17 cellular contexts compared by ENCODE assay signal in the genomic region with DNA sequence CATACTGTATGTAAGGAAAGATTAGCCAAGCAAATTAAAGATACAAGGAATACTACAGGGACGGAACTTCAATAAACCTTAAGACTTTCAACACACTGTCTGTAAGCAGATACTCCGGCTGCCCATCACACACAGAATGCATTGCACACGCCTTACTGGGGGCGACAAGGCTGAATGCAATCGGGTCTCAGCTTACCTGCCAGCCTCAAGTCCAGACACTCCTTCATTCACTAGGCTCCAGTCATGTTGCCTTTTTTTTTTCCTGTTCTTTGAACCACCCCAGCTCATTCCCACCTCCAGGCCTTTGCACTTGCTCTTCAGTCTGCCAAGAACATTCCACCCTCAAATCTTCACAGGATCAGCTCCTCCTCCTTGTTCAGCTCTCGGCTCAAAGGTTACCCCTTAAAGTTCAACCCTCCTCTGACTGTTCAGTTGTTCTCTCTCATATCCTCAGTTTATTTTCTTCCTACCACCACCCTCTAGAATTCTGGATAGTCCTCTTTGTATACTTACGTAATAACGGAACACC.
DNase-seq lines count a peak whose midpoint lies in the region; ATAC-seq and TF ChIP-seq lines count a peak whose summit lies in the region.
"Had no signal": no experiment of that assay in that cellular context is flagged by ENCODE, and none has a peak within 500 bp of the region (broad histone marks: within the 10 kb centered on the region; RNA-seq: fewer than 3 reads in every experiment).

No MANE protein-coding gene starts in this region.

- H3K27me3 ChIP-seq in GM23338 (ENCODE audit: insufficient read depth), result no peaks in the 10 kb centered on the region
- H3K27me3 ChIP-seq in mammary epithelial cell (ENCODE audit: insufficient read depth, low read length), result no peaks in the 10 kb centered on the region
- H3K27me3 ChIP-seq in CD4-positive, alpha-beta T cell (ENCODE audit: control insufficient read depth, insufficient read depth, low read length), result no peaks in the 10 kb centered on the region

- no peak overlapping the region for H3K4me3 Mint-ChIP-seq in GM23338
- no peak overlapping the region for H3K4me3 Mint-ChIP-seq in CD4-positive, alpha-beta T cell
- H3K4me3 Mint-ChIP-seq: IgD-negative memory B cell had no signal

- H3K9me3 ChIP-seq in mammary epithelial cell (replicated peaks; ENCODE audit: insufficient read depth, low read length), result no peaks in the 10 kb centered on the region
- H3K9me3 ChIP-seq in CD4-positive, alpha-beta T cell (ENCODE audit: control insufficient read depth, low read length), result no peaks in the 10 kb centered on the region
- H3K9me3 ChIP-seq: BE2C had no signal

- POLR2A ChIA-PET in CD4-positive, alpha-beta T cell (lab: Charles Lee), result no interaction called here

- dilution Hi-C loops in mammary epithelial cell (cut with HindIII; ENCODE audit: low sequenced_read_pairs), result no loop called here

- no peaks in the 10 kb centered on the region for H3K9me3 Mint-ChIP-seq in GM23338
- H3K9me3 Mint-ChIP-seq in CD4-positive, alpha-beta T cell, result peaks cover 7% of the 10 kb centered on the region

- TF ChIP-seq CTCF in GM23338 (conservative IDR thresholded peaks at IDR 0.05; ENCODE audit: low read depth in 2 of 2), result no peak
- no peak for TF ChIP-seq CTCF in mammary epithelial cell (conservative IDR thresholded peaks at IDR 0.05 in 1 of 2, IDR thresholded peaks at IDR 0.05 in 1 of 2; ENCODE audit: extremely low read depth in 1 of 2, insufficient read depth in 1 of 2, low read depth in 1 of 2, low read length in 2 of 2)
- no peak for TF ChIP-seq CTCF in CD4-positive, alpha-beta T cell (IDR thresholded peaks at IDR 0.05)

- H3K27ac Mint-ChIP-seq in GM23338, result no peak overlapping the region
- no peak overlapping the region for H3K27ac Mint-ChIP-seq in CD4-positive, alpha-beta T cell
- H3K27ac Mint-ChIP-seq: IgD-negative memory B cell had no signal

- in situ Hi-C loops in mammary epithelial cell (cut with MboI; ENCODE audit: low sequenced_read_pairs in 2 of 2), result no loop called here

- H3K27ac ChIP-seq in GM23338 (ENCODE audit: low read depth) (no peak overlapping the region), mammary epithelial cell (ENCODE audit: insufficient read depth, low read depth, low read length) (no peak overlapping the region)
- H3K27ac ChIP-seq in CD4-positive, alpha-beta T cell (ENCODE audit: low read depth, low read length), result no peak overlapping the region

- BruUV-seq in mammary epithelial cell (replicated peaks; lab: Mats Ljungman, UMichigan), result no TSS peak

- H3K4me3 ChIP-seq in GM23338 (no peak overlapping the region), mammary epithelial cell (replicated peaks in 1 of 3; ENCODE audit: insufficient read depth in 1 of 3, low read depth in 2 of 3, low read length in 3 of 3) (no peak overlapping the region)

- H3K79me2 ChIP-seq in GM23338 (replicated peaks; ENCODE audit: insufficient read depth), result no peaks in the 10 kb centered on the region
- H3K79me2 ChIP-seq in mammary epithelial cell (ENCODE audit: insufficient read depth, low read length), result no peaks in the 10 kb centered on the region

- H3K36me3 Mint-ChIP-seq in GM23338 (ENCODE audit: low read depth), result no peaks in the 10 kb centered on the region
- no peaks in the 10 kb centered on the region for H3K36me3 Mint-ChIP-seq in CD4-positive, alpha-beta T cell (ENCODE audit: low read depth)
- H3K36me3 Mint-ChIP-seq: IgD-negative memory B cell had no signal

- H3K9me2 ChIP-seq in GM23338 (ENCODE audit: insufficient read depth), result no peaks in the 10 kb centered on the region

- DNase-seq in GM23338 (ENCODE audit: low spot score) (no peak), mammary epithelial cell (no peak), left colon (no peak), renal cortical epithelial cell (ENCODE audit: low read depth) (peak; percentile 35), activated gamma-delta T cell (lab: John Stamatoyannopoulos, UW) (no peak)
- DNase-seq in CD4-positive, alpha-beta T cell, result no peak
- DNase-seq: BE2C, DMS153, GDM1, GOT3, NCI-H1417, NCI-H187 treated with DMSO at 0.1 percent for 48 hours had no signal

- H4K20me1 ChIP-seq in GM23338 (replicated peaks; ENCODE audit: insufficient read depth) (no peaks in the 10 kb centered on the region), mammary epithelial cell (ENCODE audit: insufficient read depth, low read length) (no peaks in the 10 kb centered on the region)

- H3K4me1 Mint-ChIP-seq in GM23338, result peaks cover 7% of the 10 kb centered on the region
- H3K4me1 Mint-ChIP-seq in CD4-positive, alpha-beta T cell (ENCODE audit: low read depth), result no peaks in the 10 kb centered on the region
- H3K4me1 Mint-ChIP-seq: IgD-negative memory B cell had no signal

- WGBS in mammary epithelial cell (ENCODE audit: low coverage, missing lambda C conversion rate), result 77% methylated on average over 8 of the region's 8 CpGs

- CTCF ChIA-PET in mammary epithelial cell (lab: Charles Lee; ENCODE audit: low non-redundant PET), result no interaction called here
- CTCF ChIA-PET in CD4-positive, alpha-beta T cell (lab: Charles Lee), result no interaction called here

- H3K9ac ChIP-seq in mammary epithelial cell (ENCODE audit: insufficient read depth, low read length), result no peak overlapping the region

- H2AFZ ChIP-seq in GM23338 (peak overlapping the region; percentile 5; the same call in 1 of the 2 replicates), mammary epithelial cell (ENCODE audit: low read depth, low read length) (peak overlapping the region; percentile 58)

- H3K36me3 ChIP-seq in GM23338 (ENCODE audit: insufficient read depth) (no peaks in the 10 kb centered on the region), mammary epithelial cell (ENCODE audit: insufficient read depth, low read length) (no peaks in the 10 kb centered on the region)
- H3K36me3 ChIP-seq: BE2C had no signal

- no peak overlapping the region for H3K4me2 ChIP-seq in GM23338
- no peak overlapping the region for H3K4me2 ChIP-seq in mammary epithelial cell (ENCODE audit: insufficient read depth, low read depth, low read length)

- H3K27me3 Mint-ChIP-seq in GM23338 (ENCODE audit: insufficient read depth, low read depth, poor library complexity), result peaks cover 2% of the 10 kb centered on the region
- no peaks in the 10 kb centered on the region for H3K27me3 Mint-ChIP-seq in CD4-positive, alpha-beta T cell

- intact Hi-C loops in mammary epithelial cell (cut with micrococcal nuclease) (loop anchor here (10.0 kb wide), 1 partner anchor 150 kb away; no protein-coding TSS in a partner anchor), left colon (cut with DNase I, micrococcal nuclease) (no loop called here)
- intact Hi-C loops in CD4-positive, alpha-beta T cell (cut with DNase I, micrococcal nuclease), result no loop called here

- H3F3A ChIP-seq in GM23338 (replicated peaks; ENCODE audit: low read depth), result no peaks in the 10 kb centered on the region

- ATAC-seq in GM23338, result no peak
- peak; percentile 36 for ATAC-seq in left colon
- no peak for ATAC-seq in GM19035 (IDR thresholded peaks at IDR 0.05; ENCODE audit: unreplicated experiment)
- ATAC-seq in CD4-positive, alpha-beta T cell (ENCODE audit: poor library complexity), result no peak
- ATAC-seq: HCT116, Panc1, SK-N-SH treated with all-trans-retinoic acid at 6 μM for 48 hours had no signal

- H3K4me1 ChIP-seq in GM23338 (ENCODE audit: insufficient read depth) (no peaks in the 10 kb centered on the region), mammary epithelial cell (ENCODE audit: insufficient read depth, low read length) (peaks cover 58% of the 10 kb centered on the region)
- H3K4me1 ChIP-seq: BE2C had no signal

TF ChIP-seq in GM23338, 12 proteins besides CTCF, POLR2A, EP300 and RAD21 (continues in another document):
- TF ChIP-seq ETS1 (IDR thresholded peaks at IDR 0.05) (no peak), POLR2AphosphoS5 (IDR thresholded peaks at IDR 0.05; ENCODE audit: low read depth) (no peak), EZH2 (IDR thresholded peaks at IDR 0.05; ENCODE audit: low read depth, unreplicated experiment) (no peak)
